ENCODE assay signal across 1 cellular context in the genomic region with DNA sequence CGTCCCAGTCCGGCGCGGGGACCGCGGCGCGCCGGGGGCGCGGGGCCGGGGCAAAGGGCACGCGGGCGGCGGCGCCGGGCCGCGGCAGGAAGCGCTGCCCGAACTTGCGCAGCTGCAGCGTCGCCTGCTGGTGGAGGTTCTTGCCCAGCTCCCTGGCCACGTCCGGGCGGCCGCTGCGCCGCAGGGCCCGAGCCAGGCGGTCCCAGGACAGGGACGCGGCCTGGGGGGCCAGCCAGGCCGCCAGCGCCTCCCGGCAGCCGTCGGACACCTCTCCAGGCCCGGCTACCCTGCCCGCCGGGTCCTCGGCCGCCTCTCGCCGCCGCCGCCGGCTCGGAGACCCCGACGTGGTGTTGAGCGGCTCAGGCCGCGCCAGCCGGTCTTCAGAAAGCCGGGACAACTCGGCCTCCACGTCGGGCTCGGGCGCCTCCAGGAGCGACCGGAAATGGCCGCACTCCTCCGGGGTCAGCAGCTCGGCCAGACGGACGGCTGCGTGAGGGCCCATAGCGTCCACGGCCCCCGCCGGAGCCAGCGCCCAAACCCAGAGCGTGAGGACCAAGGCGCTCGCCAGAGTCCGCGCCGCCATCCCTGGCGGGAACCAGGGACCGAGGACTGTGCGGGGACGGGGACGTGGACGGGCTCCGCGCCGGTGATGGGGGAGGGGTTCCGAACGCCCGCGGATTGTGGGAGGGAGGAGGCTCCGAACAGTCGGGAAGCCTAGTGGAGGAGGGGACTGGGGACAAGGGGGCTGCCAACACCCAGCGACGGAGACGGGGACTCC.
TF ChIP-seq lines count a peak whose summit lies in the region.

No MANE protein-coding gene starts in this region.

TF ChIP-seq in HepG2, 621 proteins besides CTCF, POLR2A, EP300 and RAD21 (continued from another document):
- TF ChIP-seq HINFP (CRISPR knock-in tag; IDR thresholded peaks at IDR 0.05; ENCODE audit: low read depth) (0 out of 2 replicates have a peak, but pooled peaks have one; percentile 16), TRIM24 (CRISPR knock-in tag; IDR thresholded peaks at IDR 0.05) (no peak), ZMYM4 (CRISPR knock-in tag; IDR thresholded peaks at IDR 0.05) (0 out of 2 replicates have a peak, but pooled peaks have one; percentile 10), ZNF761 (CRISPR knock-in tag; conservative IDR thresholded peaks at IDR 0.05) (peak; percentile 70; the same call in 1 of the 2 replicates), ZNF782 (CRISPR knock-in tag; IDR thresholded peaks at IDR 0.05; ENCODE audit: borderline replicate concordance) (0 out of 2 replicates have a peak, but pooled peaks have one; percentile 65)
- TF ChIP-seq, protein P1, sequence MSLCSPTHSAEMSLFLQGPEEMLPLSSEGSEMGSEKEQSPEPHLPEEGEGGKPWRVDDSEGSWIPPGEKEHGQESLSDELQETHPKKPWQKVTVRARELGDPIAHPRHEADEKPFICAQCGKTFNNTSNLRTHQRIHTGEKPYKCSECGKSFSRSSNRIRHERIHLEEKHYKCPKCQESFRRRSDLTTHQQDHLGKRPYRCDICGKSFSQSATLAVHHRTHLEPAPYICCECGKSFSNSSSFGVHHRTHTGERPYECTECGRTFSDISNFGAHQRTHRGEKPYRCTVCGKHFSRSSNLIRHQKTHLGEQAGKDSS (CRISPR knock-in tag; IDR thresholded peaks at IDR 0.05; ENCODE audit: borderline replicate concordance, low read depth): peak; percentile 53; the same call in 1 of the 2 replicates
